Comparison of ENCODE assay signal across 8 cellular contexts in genomic region chr11:30143098-30143705, GRCh38.
A peak's percentile ranks its signal among the peaks of the same experiment; 100 is the strongest.
DNase-seq lines count a peak whose midpoint lies in the region; ATAC-seq lines count a peak whose summit lies in the region.

No MANE protein-coding gene starts in this region.

- ATAC-seq in GM19328 (IDR thresholded peaks at IDR 0.05; ENCODE audit: unreplicated experiment) (peak; percentile 53), HG02973 (IDR thresholded peaks at IDR 0.05; ENCODE audit: unreplicated experiment) (no peak)
- peak; percentile 26 for ATAC-seq in stimulated activated effector memory CD8-positive, alpha-beta T cell treated with anti-CD3 and anti-CD28 coated beads, Interleukin-12 subunit alpha, Interleukin-12 subunit beta, amount 100 ng/mL, for 72 hours

- DNase-seq in DMS53 treated with DMSO at 0.1 percent for 48 hours (lab: John Stamatoyannopoulos, UW; ENCODE audit: unreplicated experiment) = peak; percentile 20
- DNase-seq in HT-29 (ENCODE audit: low spot score) = peak; percentile 84
- DNase-seq in SK-N-DZ (ENCODE audit: low spot score) = peak; percentile 44
- peak; percentile 48 for DNase-seq in foreskin melanocyte
- DNase-seq in stimulated activated effector memory CD8-positive, alpha-beta T cell treated with anti-CD3 and anti-CD28 coated beads, Interleukin-12 subunit alpha, Interleukin-12 subunit beta, amount 100 ng/mL, for 72 hours (ENCODE audit: low spot score in 2 of 2) = no peak
- DNase-seq in GOT3 (lab: John Stamatoyannopoulos, UW) = no peak

- H3K27ac Mint-ChIP-seq in stimulated activated effector memory CD8-positive, alpha-beta T cell treated with anti-CD3 and anti-CD28 coated beads, Interleukin-12 subunit alpha, Interleukin-12 subunit beta, amount 100 ng/mL, for 72 hours = no peak overlapping the region

- no peaks in the 10 kb centered on the region for H3K9me3 Mint-ChIP-seq in stimulated activated effector memory CD8-positive, alpha-beta T cell treated with anti-CD3 and anti-CD28 coated beads, Interleukin-12 subunit alpha, Interleukin-12 subunit beta, amount 100 ng/mL, for 72 hours

- H3K36me3 Mint-ChIP-seq in stimulated activated effector memory CD8-positive, alpha-beta T cell treated with anti-CD3 and anti-CD28 coated beads, Interleukin-12 subunit alpha, Interleukin-12 subunit beta, amount 100 ng/mL, for 72 hours = no peaks in the 10 kb centered on the region

- no peaks in the 10 kb centered on the region for H3K4me1 Mint-ChIP-seq in stimulated activated effector memory CD8-positive, alpha-beta T cell treated with anti-CD3 and anti-CD28 coated beads, Interleukin-12 subunit alpha, Interleukin-12 subunit beta, amount 100 ng/mL, for 72 hours

- no peak overlapping the region for H3K4me3 Mint-ChIP-seq in stimulated activated effector memory CD8-positive, alpha-beta T cell treated with anti-CD3 and anti-CD28 coated beads, Interleukin-12 subunit alpha, Interleukin-12 subunit beta, amount 100 ng/mL, for 72 hours

Comparison
In these comparisons a context has a peak if more than half of its experiments do, and no peak if none do; other contexts are left out.
1. DNase-seq: peak in DMS53 treated with DMSO at 0.1 percent for 48 hours (single experiment), HT-29 (single experiment), SK-N-DZ (single experiment) and foreskin melanocyte (single experiment); none in stimulated activated effector memory CD8-positive, alpha-beta T cell treated with anti-CD3 and anti-CD28 coated beads, Interleukin-12 subunit alpha, Interleukin-12 subunit beta, amount 100 ng/mL, for 72 hours (0 of 2) and GOT3 (single experiment).